ENCODE assay signal across 22 cellular contexts in genomic region chr19:29631450-29631849, GRCh38. TPM values are rescaled to one million over a fixed set of nuclear protein-coding genes. Genes with fewer than 3 reads are reported as not detected.
"Had no signal": no experiment of that assay in that cellular context is flagged by ENCODE, and none has a peak within 500 bp of the region (broad histone marks: within the 10 kb centered on the region; RNA-seq: fewer than 3 reads in every experiment).

No MANE protein-coding gene starts in this region.

- FAIRE-seq: frontal cortex had no signal

- H3K4me2 ChIP-seq: smooth muscle cell had no signal

- H3K27ac ChIP-seq: parathyroid adenoma, prostate gland, right atrium auricular region, testis, tibial artery, upper lobe of left lung, vagina had no signal

- ATAC-seq: left ventricle myocardium superior; natural killer cell; sciatic nerve; stimulated activated effector memory CD8-positive, alpha-beta T cell treated with anti-CD3 and anti-CD28 coated beads, Interleukin-12 subunit alpha, Interleukin-12 subunit beta, amount 100 ng/mL, for 72 hours had no signal

- H3K79me2 ChIP-seq: parathyroid adenoma had no signal

- H3K4me3 ChIP-seq: lung, prostate gland, right atrium auricular region, smooth muscle cell, testis, tibial artery, upper lobe of left lung, vagina had no signal

- H3K4me1 ChIP-seq: parathyroid adenoma, prostate gland, testis, tibial artery, upper lobe of left lung, vagina had no signal

- H3K27me3 ChIP-seq: right atrium auricular region, testis, tibial artery, upper lobe of left lung, vagina had no signal

- H3K9me3 ChIP-seq: prostate gland, right atrium auricular region, testis, tibial artery, upper lobe of left lung, vagina had no signal

- H3K36me3 ChIP-seq: prostate gland, right atrium auricular region, tibial artery, upper lobe of left lung, vagina had no signal

- H2AFZ ChIP-seq: parathyroid adenoma had no signal

- H3K9ac ChIP-seq: parathyroid adenoma had no signal

- DNase-seq: cortex of kidney; hypothalamus; immature natural killer cell; left ventricle myocardium superior; natural killer cell; stimulated activated CD4-positive, alpha-beta T cell treated with anti-CD3 and anti-CD28 coated beads, Interleukin-2, amount 100 ng/mL, for 24 hours; stimulated activated CD4-positive, alpha-beta T cell treated with anti-CD3 and anti-CD28 coated beads, Interleukin-4, amount 100 ng/mL, for 24 hours; stimulated activated naive CD4-positive, alpha-beta T cell treated with Interleukin-2 at 50 U/mL for 16 hours; substantia nigra; testis; upper lobe of left lung had no signal

RNA-seq across cellular contexts. Expression of gene PLEKHF1, which starts 33.8 kb away (rescaled TPM):
- polyA plus RNA-seq: neural cell had no signal
